In the genomic region with DNA sequence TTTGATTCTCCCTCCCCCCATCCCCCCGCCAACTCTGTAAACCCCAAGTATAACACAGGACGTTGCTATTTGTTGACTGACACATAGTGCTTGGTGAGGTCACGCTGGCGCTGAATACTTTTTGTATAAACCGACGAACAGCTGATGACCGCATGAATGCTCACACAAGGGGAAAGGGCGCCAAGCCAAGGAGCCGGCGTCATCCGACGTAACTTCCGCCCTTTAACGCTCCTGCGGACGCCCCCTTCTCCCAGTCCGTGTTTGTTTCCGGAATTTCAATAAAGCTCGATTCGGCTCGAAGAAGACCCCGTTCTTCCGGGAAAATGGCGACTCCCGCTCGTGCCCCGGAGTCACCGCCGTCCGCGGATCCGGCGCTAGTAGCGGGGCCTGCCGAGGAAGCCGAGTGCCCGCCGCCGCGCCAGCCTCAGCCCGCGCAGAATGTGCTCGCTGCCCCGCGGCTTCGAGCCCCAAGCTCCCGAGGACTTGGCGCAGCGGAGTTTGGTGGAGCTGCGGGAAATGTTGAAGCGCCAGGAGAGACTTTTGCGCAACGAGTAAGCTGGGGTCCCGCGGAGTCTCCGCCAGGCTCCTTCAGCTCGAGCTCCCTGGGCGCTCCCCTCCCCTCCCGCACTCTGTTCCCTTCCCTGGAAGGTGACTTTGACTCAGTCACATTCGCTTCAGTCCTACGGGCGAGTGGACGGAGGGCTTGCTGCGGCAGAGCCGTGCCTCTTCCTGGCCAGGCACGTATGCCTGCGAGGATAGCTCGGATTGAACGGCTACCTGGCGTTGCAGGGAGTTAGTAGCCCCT, we compare ENCODE assay signal across 8 cellular contexts. TPM values are rescaled to one million over a fixed set of nuclear protein-coding genes. Genes with fewer than 3 reads are reported as not detected.
DNase-seq lines count a peak whose midpoint lies in the region; ATAC-seq, FAIRE-seq and TF ChIP-seq lines count a peak whose summit lies in the region.

POLR2M (plus strand) TSS at position 310 of the 805 bp plus-strand sequence; CDS start at position 439, 129 bp downstream.

- no peaks in the 10 kb centered on the region for H3K9me1 ChIP-seq in endothelial cell of umbilical vein (replicated peaks; ENCODE audit: control insufficient read depth, extremely low read depth, insufficient read depth, low read length)

- TF ChIP-seq CTCF in OCI-LY3 (IDR thresholded peaks at IDR 0.05; ENCODE audit: low read depth, low read length) (no peak), endothelial cell of umbilical vein (IDR thresholded peaks at IDR 0.05; ENCODE audit: extremely low read depth in 1 of 2, insufficient read depth in 1 of 2, low read depth in 1 of 2, low read length in 2 of 2) (no peak)

- intact Hi-C loops in endothelial cell of umbilical vein (cut with micrococcal nuclease) = loop anchor here (1.0 to 5.0 kb wide), 6 partner anchors 14 to 366 kb away; no protein-coding TSS in a partner anchor

- H3K4me3 ChIP-seq in OCI-LY3 (ENCODE audit: low read length) (peak within 1 kb of the TSS; percentile 90), endothelial cell of umbilical vein (replicated peaks in 1 of 3; ENCODE audit: insufficient read depth in 1 of 3, low read depth in 1 of 3, low read length in 3 of 3) (peak within 1 kb of the TSS; percentile 18 to 71 (median 59))

- H3K9me3 ChIP-seq in OCI-LY3 (ENCODE audit: insufficient read depth, low read length) (no peaks in the 10 kb centered on the region), endothelial cell of umbilical vein (replicated peaks; ENCODE audit: control insufficient read depth, insufficient read depth, low read length) (no peaks in the 10 kb centered on the region)

- DNase-seq in D341Med (ENCODE audit: low spot score) (peak; percentile 91), HuH-7 (ENCODE audit: low spot score) (peak; percentile 72), endothelial cell of umbilical vein (ENCODE audit: low read depth, low spot score) (peak; percentile 99), midbrain (lab: John Stamatoyannopoulos, UW) (peak; percentile 97)
- DNase-seq in activated CD8-positive, alpha-beta memory T cell treated with anti-CD3 and anti-CD28 coated beads, Interleukin-2, amount 50 U/mL, for 48 hours = peak; percentile 90
- peak; percentile 77 to 79 for DNase-seq in stimulated activated CD8-positive, alpha-beta memory T cell treated with anti-CD3 and anti-CD28 coated beads, Interleukin-2, amount 100 ng/mL, for 1 hour (ENCODE audit: low read depth in 2 of 2)

- H3K27ac ChIP-seq in OCI-LY3 (ENCODE audit: low read length) (peak within 1 kb of the TSS; percentile 59), endothelial cell of umbilical vein (ENCODE audit: insufficient read depth, low read depth, low read length) (peak within 1 kb of the TSS; percentile 74)

- H3K79me2 ChIP-seq in OCI-LY3 (ENCODE audit: low read length) (peaks cover 51% of the 10 kb centered on the region), endothelial cell of umbilical vein (ENCODE audit: control insufficient read depth, insufficient read depth, low read length) (peaks cover 35% of the 10 kb centered on the region)

- peaks cover 17% of the 10 kb centered on the region for H3K4me1 ChIP-seq in OCI-LY3 (ENCODE audit: low read length)
- H3K4me1 ChIP-seq in endothelial cell of umbilical vein (ENCODE audit: control insufficient read depth, extremely low read depth, insufficient read depth, low read length) = peaks cover 16% of the 10 kb centered on the region

- H3K4me2 ChIP-seq in OCI-LY3 (ENCODE audit: low read length) = peak within 1 kb of the TSS; percentile 90
- H3K4me2 ChIP-seq in endothelial cell of umbilical vein (ENCODE audit: insufficient read depth, low read length) = peak within 1 kb of the TSS; percentile 92

- H3K9ac ChIP-seq in OCI-LY3 (ENCODE audit: low read length) = peak within 1 kb of the TSS; percentile 94
- peak within 1 kb of the TSS; percentile 80 for H3K9ac ChIP-seq in endothelial cell of umbilical vein (replicated peaks; ENCODE audit: extremely low read depth, insufficient read depth, low read length)

- POLR2A ChIA-PET in endothelial cell of umbilical vein (lab: Charles Lee) = interaction anchor here (1.0 kb wide), 2 partner anchors 12 to 157 kb away, joined by 3 read pairs; no protein-coding TSS in a partner anchor

- ATAC-seq in GM21515 (IDR thresholded peaks at IDR 0.05; ENCODE audit: unreplicated experiment) = peak; percentile 95

- CTCF ChIA-PET in endothelial cell of umbilical vein (lab: Charles Lee) = interaction anchor here (0.9 to 3.6 kb wide), 21 partner anchors 10 to 364 kb away, joined by 3 to 33 read pairs (median 6); no protein-coding TSS in a partner anchor

- H4K20me1 ChIP-seq in OCI-LY3 (ENCODE audit: insufficient read depth, low read length) (peaks cover 6% of the 10 kb centered on the region; the same call in 1 of the 2 replicates), endothelial cell of umbilical vein (replicated peaks; ENCODE audit: control insufficient read depth, extremely low read depth, insufficient read depth, low read length) (no peaks in the 10 kb centered on the region)

- dilution Hi-C loops in endothelial cell of umbilical vein (cut with MboI; ENCODE audit: extremely low pct_ligation_motif_present, low sequenced_read_pairs) = no loop called here

- H3K36me3 ChIP-seq in OCI-LY3 (replicated peaks; ENCODE audit: low read depth, low read length) = peaks cover 28% of the 10 kb centered on the region
- H3K36me3 ChIP-seq in endothelial cell of umbilical vein (ENCODE audit: control insufficient read depth in 2 of 2, extremely low read depth in 1 of 2, insufficient read depth in 2 of 2, low read length in 2 of 2) = peaks cover 2 to 13% of the 10 kb centered on the region in 2 experiments

- TSS peak; percentile 47 for BruUV-seq in endothelial cell of umbilical vein (replicated peaks; lab: Mats Ljungman, UMichigan)

- peak; percentile 63 for TF ChIP-seq POLR2A in endothelial cell of umbilical vein (IDR thresholded peaks at IDR 0.05; ENCODE audit: low read depth, low read length)

- no peaks in the 10 kb centered on the region for H3K27me3 ChIP-seq in OCI-LY3 (ENCODE audit: low read depth, low read length)
- H3K27me3 ChIP-seq in endothelial cell of umbilical vein (ENCODE audit: control insufficient read depth in 2 of 2, insufficient read depth in 2 of 2, low read length in 2 of 2) = no peaks in the 10 kb centered on the region

- H2AFZ ChIP-seq in OCI-LY3 (ENCODE audit: low read depth, low read length) (peak within 1 kb of the TSS; percentile 84), endothelial cell of umbilical vein (ENCODE audit: low read depth, low read length) (peak within 1 kb of the TSS; percentile 85)

- FAIRE-seq in endothelial cell of umbilical vein (lab: Jason Lieb, UNC) = peak; percentile 94

TF ChIP-seq in endothelial cell of umbilical vein, 7 proteins besides CTCF, POLR2A, EP300 and RAD21:
- TF ChIP-seq JUN (IDR thresholded peaks at IDR 0.05; ENCODE audit: borderline replicate concordance, insufficient read depth, insufficient read length, low read depth) (peak; percentile 59), MYC (IDR thresholded peaks at IDR 0.05; ENCODE audit: low read depth, low read length) (peak; percentile 35), GATA2 (IDR thresholded peaks at IDR 0.05; ENCODE audit: insufficient read depth, insufficient read length, low read depth, low read length) (no peak), EZH2 (IDR thresholded peaks at IDR 0.05; ENCODE audit: borderline replicate concordance, low read depth, low read length, severe bottlenecking) (no peak), MAX (IDR thresholded peaks at IDR 0.05; ENCODE audit: insufficient read depth, insufficient read length) (peak; percentile 24), FOS (IDR thresholded peaks at IDR 0.05; ENCODE audit: borderline replicate concordance, insufficient read depth, low read length) (peak; percentile 48), POLR2AphosphoS5 (IDR thresholded peaks at IDR 0.05; ENCODE audit: insufficient read depth, low read depth, low read length) (peak; percentile 72)
TF ChIP-seq in endothelial cell of umbilical vein: peak in this region for 5.

RNA-seq across cellular contexts. Expression of gene POLR2M, which starts in this region (rescaled TPM):
- total RNA-seq in endothelial cell of umbilical vein = 42.5 and 50.6 TPM in 2 replicates
- polyA plus RNA-seq in endothelial cell of umbilical vein = 38.4 and 68.2 TPM in 2 replicates
- polyA plus RNA-seq in endothelial cell of umbilical vein (2011; cell fraction: cytosol; rRNA removed) = 42.5 and 67.4 TPM in 2 replicates
- 34.7 and 45.1 TPM in 2 replicates for polyA plus RNA-seq in endothelial cell of umbilical vein (2011; cell fraction: nucleus; rRNA removed)
- polyA plus RNA-seq in endothelial cell of umbilical vein (2012) = 24.9 and 27.9 TPM in 2 replicates
- 46.0 and 74.4 TPM in 2 replicates for polyA minus RNA-seq in endothelial cell of umbilical vein
- 80.5 TPM for polyA minus RNA-seq in endothelial cell of umbilical vein (2011; cell fraction: cytosol; rRNA and poly(A)+ RNA removed)
- polyA minus RNA-seq in endothelial cell of umbilical vein (2011; cell fraction: nucleus; rRNA and poly(A)+ RNA removed) = 42.3 and 67.3 TPM in 2 replicates

Comparison
In these comparisons a context has a peak if more than half of its experiments do, and no peak if none do; other contexts are left out.
1. Peak in every context shown above with its lines: DNase-seq, ATAC-seq, H3K4me3 ChIP-seq and H3K27ac ChIP-seq.